8 cellular contexts compared by ENCODE assay signal in the genomic region with DNA sequence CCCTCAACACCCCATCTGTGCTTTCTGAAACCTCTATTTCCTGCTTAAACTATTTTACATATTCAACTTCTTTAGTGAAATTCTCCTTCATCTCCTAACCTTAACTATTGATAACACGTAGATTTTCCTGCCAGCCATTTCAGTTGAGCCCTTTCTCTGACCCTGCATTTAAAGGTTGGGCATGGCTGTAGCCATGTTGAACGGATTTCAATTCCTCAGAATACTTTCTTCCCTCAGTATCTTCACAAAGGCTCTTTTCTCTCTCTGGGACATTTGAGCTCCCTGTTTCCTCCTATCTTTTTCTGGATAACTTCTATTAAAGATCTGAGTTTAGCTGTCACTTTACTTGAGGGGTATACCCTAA. TPM values are rescaled to one million over a fixed set of nuclear protein-coding genes. Genes with fewer than 3 reads are reported as not detected.
A peak's percentile ranks its signal among the peaks of the same experiment; 100 is the strongest.
DNase-seq lines count a peak whose midpoint lies in the region; ATAC-seq and TF ChIP-seq lines count a peak whose summit lies in the region.

No MANE protein-coding gene starts in this region.

- no peaks in the 10 kb centered on the region for H3K27me3 ChIP-seq in liver (ENCODE audit: control insufficient read depth in 4 of 4, insufficient read depth in 4 of 4, low read length in 3 of 4)
- no peaks in the 10 kb centered on the region for H3K27me3 ChIP-seq in tibial artery

- H3K9me3 ChIP-seq in liver (ENCODE audit: control insufficient read depth in 4 of 4, low read length in 3 of 4) (no peaks in the 10 kb centered on the region), tibial artery (no peaks in the 10 kb centered on the region)

- H3K36me3 ChIP-seq in liver (ENCODE audit: control insufficient read depth in 4 of 4, insufficient read depth in 3 of 4, low read depth in 1 of 4, low read length in 3 of 4) = peaks cover 0 to 3% (median 3%) of the 10 kb centered on the region in 4 donors
- peaks cover 0 to 13% (median 0%) of the 10 kb centered on the region in 3 donors for H3K36me3 ChIP-seq in tibial artery

- no peaks in the 10 kb centered on the region for H3K9me3 Mint-ChIP-seq in activated T-cell treated with anti-CD3 and anti-CD28 coated beads, Interleukin-2, amount 50 U/mL, for 24 hours
- H3K9me3 Mint-ChIP-seq in activated naive CD8-positive, alpha-beta T cell treated with anti-CD3 and anti-CD28 coated beads, Interleukin-2, amount 10 ng/mL, durations not matched to agents 7 days and 5 days = no peaks in the 10 kb centered on the region

- peak overlapping the region in 2 of 3 donors; percentile 96 to 97 for H3K4me3 ChIP-seq in liver (ENCODE audit: low read depth in 1 of 3, low read length in 3 of 3)
- peak overlapping the region; percentile 62 to 76 for H3K4me3 ChIP-seq in tibial artery

- peaks cover 57% of the 10 kb centered on the region for H3K4me1 Mint-ChIP-seq in activated T-cell treated with anti-CD3 and anti-CD28 coated beads, Interleukin-2, amount 50 U/mL, for 24 hours (ENCODE audit: low read depth)
- H3K4me1 Mint-ChIP-seq in activated naive CD8-positive, alpha-beta T cell treated with anti-CD3 and anti-CD28 coated beads, Interleukin-2, amount 10 ng/mL, durations not matched to agents 7 days and 5 days = peaks cover 36% of the 10 kb centered on the region

- H3K27ac ChIP-seq in liver (ENCODE audit: low read depth in 1 of 2, low read length in 2 of 2) (no peak overlapping the region), tibial artery (peak overlapping the region; percentile 84 to 90)

- no peaks in the 10 kb centered on the region for H3K27me3 Mint-ChIP-seq in activated T-cell treated with anti-CD3 and anti-CD28 coated beads, Interleukin-2, amount 50 U/mL, for 24 hours
- H3K27me3 Mint-ChIP-seq in activated naive CD8-positive, alpha-beta T cell treated with anti-CD3 and anti-CD28 coated beads, Interleukin-2, amount 10 ng/mL, durations not matched to agents 7 days and 5 days = no peaks in the 10 kb centered on the region

- ATAC-seq in activated naive CD8-positive, alpha-beta T cell treated with anti-CD3 and anti-CD28 coated beads, Interleukin-2, amount 10 ng/mL, durations not matched to agents 7 days and 5 days (ENCODE audit: low read depth) = no peak
- no peak for ATAC-seq in GM19397 (IDR thresholded peaks at IDR 0.05; ENCODE audit: unreplicated experiment)

- peaks cover 8 to 33% (median 21%) of the 10 kb centered on the region in 4 donors for H3K4me1 ChIP-seq in liver (ENCODE audit: control insufficient read depth in 4 of 4, insufficient read depth in 4 of 4, low read length in 3 of 4)
- H3K4me1 ChIP-seq in tibial artery = peaks cover 0 to 31% (median 21%) of the 10 kb centered on the region in 4 donors

- in situ Hi-C loops in GM13977 (cut with MboI; ENCODE audit: low pct_unique_long_range_greater_than_20kb, low sequenced_read_pairs, unreplicated experiment) = loop anchor here (25.0 kb wide), 1 partner anchor 190 kb away; the partner anchor contains the start of gene GXYLT1

- TF ChIP-seq CTCF in liver (IDR thresholded peaks at IDR 0.05; ENCODE audit: low read depth, low read length, missing input control) = no peak
- no peak for TF ChIP-seq CTCF in tibial artery (IDR thresholded peaks at IDR 0.05)
- TF ChIP-seq CTCF in GM13977 (IDR thresholded peaks at IDR 0.05; ENCODE audit: extremely low read depth, insufficient read depth, missing control alignments) = no peak

- POLR2A ChIA-PET in activated naive CD8-positive, alpha-beta T cell treated with anti-CD3 and anti-CD28 coated beads, Interleukin-2, amount 10 ng/mL, durations not matched to agents 7 days and 5 days (lab: Charles Lee) = interaction anchor here (0.6 to 2.6 kb wide), 4 partner anchors 45 to 233 kb away, joined by 3 to 17 read pairs (median 4); partner anchors contain the start of gene YAF2

- WGBS in liver = 74% methylated on average over 2 of the region's 2 CpGs

- H3K27ac Mint-ChIP-seq in activated T-cell treated with anti-CD3 and anti-CD28 coated beads, Interleukin-2, amount 50 U/mL, for 24 hours = peak overlapping the region; percentile 97
- H3K27ac Mint-ChIP-seq in activated naive CD8-positive, alpha-beta T cell treated with anti-CD3 and anti-CD28 coated beads, Interleukin-2, amount 10 ng/mL, durations not matched to agents 7 days and 5 days = peak overlapping the region; percentile 96

- H3K9ac ChIP-seq in liver (ENCODE audit: low read depth in 1 of 2, low read length in 2 of 2) = peak overlapping the region in 1 of 2 donors; percentile 87

- peaks cover 52% of the 10 kb centered on the region for H3K36me3 Mint-ChIP-seq in activated T-cell treated with anti-CD3 and anti-CD28 coated beads, Interleukin-2, amount 50 U/mL, for 24 hours (ENCODE audit: low read depth)
- peaks cover 1% of the 10 kb centered on the region for H3K36me3 Mint-ChIP-seq in activated naive CD8-positive, alpha-beta T cell treated with anti-CD3 and anti-CD28 coated beads, Interleukin-2, amount 10 ng/mL, durations not matched to agents 7 days and 5 days

- DNase-seq in activated T-cell treated with anti-CD3 and anti-CD28 coated beads, Interleukin-2, amount 50 U/mL, for 24 hours = no peak
- DNase-seq in activated T-cell treated with anti-CD3 and anti-CD28 coated beads, Interleukin-2, amount 50 U/mL, for 48 hours = no peak
- no peak for DNase-seq in activated naive CD8-positive, alpha-beta T cell treated with anti-CD3 and anti-CD28 coated beads, Interleukin-2, amount 10 ng/mL, durations not matched to agents 7 days and 5 days
- DNase-seq in tibial artery (no peak), NCI-H524 (lab: John Stamatoyannopoulos, UW) (no peak), GM13977 (ENCODE audit: low spot score) (no peak)

- TF ChIP-seq RAD21 in liver (IDR thresholded peaks at IDR 0.05) = no peak

- H3K4me3 Mint-ChIP-seq in activated T-cell treated with anti-CD3 and anti-CD28 coated beads, Interleukin-2, amount 50 U/mL, for 24 hours = peak overlapping the region; percentile 99
- peak overlapping the region; percentile 96 for H3K4me3 Mint-ChIP-seq in activated naive CD8-positive, alpha-beta T cell treated with anti-CD3 and anti-CD28 coated beads, Interleukin-2, amount 10 ng/mL, durations not matched to agents 7 days and 5 days

- intact Hi-C loops in tibial artery (cut with DNase I; ENCODE audit: low total_unique reads) = no loop called here

TF ChIP-seq in liver, 16 proteins besides CTCF, POLR2A, EP300 and RAD21:
- TF ChIP-seq RXRA (IDR thresholded peaks at IDR 0.05) = no peak
- no peak for TF ChIP-seq ATF3 (IDR thresholded peaks at IDR 0.05)
- TF ChIP-seq NR2F2 (IDR thresholded peaks at IDR 0.05) = no peak
- no peak for TF ChIP-seq ZBTB33 (IDR thresholded peaks at IDR 0.05)
- no peak for TF ChIP-seq SP1 (IDR thresholded peaks at IDR 0.05)
TF ChIP-seq in liver: peak in this region for 0.

RNA-seq across cellular contexts. Expression of gene PPHLN1, which starts 1.2 kb away (rescaled TPM):
- 10 to 100 TPM; 86.3 to 91.4 TPM for total RNA-seq in activated naive CD8-positive, alpha-beta T cell treated with anti-CD3 and anti-CD28 coated beads, Interleukin-2, amount 10 ng/mL, durations not matched to agents 7 days and 5 days
- 10 to 100 TPM; 33.6 to 40.3 TPM for total RNA-seq in liver
- 10 to 100 TPM; 11.6 to 21.8 TPM for polyA plus RNA-seq in liver

RNA-seq across cellular contexts. Expression of gene ZCRB1, which starts 1.3 kb away (rescaled TPM):
- 10 to 100 TPM; 47.8 to 53.8 TPM for total RNA-seq in activated naive CD8-positive, alpha-beta T cell treated with anti-CD3 and anti-CD28 coated beads, Interleukin-2, amount 10 ng/mL, durations not matched to agents 7 days and 5 days
- total RNA-seq in liver = 10 to 100 TPM in 1 of 2 donors, 1 to 10 TPM in 1; 9.8 to 16.7 TPM
- polyA plus RNA-seq in liver = 10 to 100 TPM; 16.2 to 66.3 TPM

Comparison
In these comparisons a context has a peak if more than half of its experiments do, and no peak if none do; other contexts are left out.
1. H3K27ac ChIP-seq: peak in tibial artery (2 of 2); none in liver (0 of 2).